26 cellular contexts compared by ENCODE assay signal in the genomic region with DNA sequence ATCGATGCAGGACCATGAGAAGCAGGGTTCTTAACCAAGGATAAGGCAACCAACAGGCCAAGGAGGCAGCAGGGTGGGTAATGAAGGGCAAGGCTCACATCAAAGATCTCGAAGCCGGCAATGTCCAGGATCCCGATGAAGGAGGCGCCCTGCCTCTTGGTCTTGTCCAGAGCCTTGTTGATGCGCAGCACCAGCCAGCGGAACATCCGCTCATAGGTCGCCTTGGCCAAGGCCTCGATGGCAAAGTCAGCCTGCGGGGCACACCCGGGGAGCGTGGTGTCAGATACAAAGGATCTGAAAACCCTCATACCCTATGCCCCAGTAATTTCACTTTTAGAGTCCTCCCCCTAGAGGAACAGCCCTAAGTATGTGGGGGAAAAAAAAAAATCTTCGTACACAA.
DNase-seq lines count a peak whose midpoint lies in the region; ATAC-seq, FAIRE-seq and TF ChIP-seq lines count a peak whose summit lies in the region.
"Had no signal": no experiment of that assay in that cellular context is flagged by ENCODE, and none has a peak within 500 bp of the region (broad histone marks: within the 10 kb centered on the region; RNA-seq: fewer than 3 reads in every experiment).

No MANE protein-coding gene starts in this region.

- RAD21 ChIA-PET in GM12878 (lab: Charles Lee; ENCODE audit: unreplicated experiment) = no interaction called here

- H3K4me1 ChIP-seq in CD8-positive, alpha-beta T cell (ENCODE audit: insufficient read depth, low read length) = no peaks in the 10 kb centered on the region
- no peaks in the 10 kb centered on the region for H3K4me1 ChIP-seq in GM12878 (ENCODE audit: control insufficient read depth, insufficient read depth, low read length)
- H3K4me1 ChIP-seq: HAP-1, parathyroid adenoma had no signal

- WGBS in GM12878 (ENCODE audit: insufficient coverage, insufficient replicate concordance, low lambda C conversion rate, missing lambda C conversion rate) = 98% methylated on average over 14 of the region's 14 CpGs

- H3K36me3 ChIP-seq in CD8-positive, alpha-beta T cell (ENCODE audit: insufficient read depth, low read length) = peaks cover 84% of the 10 kb centered on the region
- peaks cover 55% of the 10 kb centered on the region in 2 experiments for H3K36me3 ChIP-seq in GM12878 (ENCODE audit: control insufficient read depth in 2 of 2, insufficient read depth in 2 of 2, low read length in 1 of 2)

- TF ChIP-seq RAD21 in GM12878 (IDR thresholded peaks at IDR 0.05; ENCODE audit: insufficient read depth, low read depth, low read length) = no peak

- no peak overlapping the region for H2AFZ ChIP-seq in GM12878 (ENCODE audit: control insufficient read depth, low read depth, low read length)
- H2AFZ ChIP-seq: parathyroid adenoma had no signal

- DNase-seq in T-helper 1 cell = no peak
- no peak for DNase-seq in CD8-positive, alpha-beta T cell
- DNase-seq in GM12878 (ENCODE audit: low read depth, low spot score) = no peak
- DNase-seq in osteocyte (ENCODE audit: extremely low spot score, unreplicated experiment) = no peak
- DNase-seq in DMS 273 (lab: John Stamatoyannopoulos, UW; ENCODE audit: unreplicated experiment) = no peak
- DNase-seq in NOMO-1 treated with DMSO at 0.1 percent for 48 hours (lab: John Stamatoyannopoulos, UW; ENCODE audit: unreplicated experiment) = no peak
- DNase-seq: activated CD4-positive, CD25-positive, alpha-beta regulatory T cell; AML-193; central memory CD4-positive, alpha-beta T cell; dorsolateral prefrontal cortex; EL; kidney; naive B cell; NCI-H1105; stimulated activated CD4-positive, alpha-beta T cell treated with anti-CD3 and anti-CD28 coated beads, Interleukin-1b, Interleukin-23, amount 100 ng/mL, for 48 hours; stimulated activated naive CD8-positive, alpha-beta T cell treated with anti-CD3 and anti-CD28 coated beads, Interleukin-15, Interleukin-2, amounts not matched to agents 100 U/mL and 50 U/mL, for 24 hours; T1000 had no signal

- H4K20me1 ChIP-seq in GM12878 (ENCODE audit: control insufficient read depth, insufficient read depth) = no peaks in the 10 kb centered on the region; the same call in 1 of the 2 replicates

- no peaks in the 10 kb centered on the region for H3K9me3 ChIP-seq in CD8-positive, alpha-beta T cell (ENCODE audit: low read length)
- no peaks in the 10 kb centered on the region for H3K9me3 ChIP-seq in GM12878 (replicated peaks; ENCODE audit: control insufficient read depth, insufficient read depth, low read length)
- H3K9me3 ChIP-seq: HAP-1 had no signal

- H3K27ac Mint-ChIP-seq in T-helper 1 cell treated with Interleukin-12 subunit alpha and Interleukin-12 subunit beta and Interleukin-4 antibody, amounts not matched to agents 30 μg/mL and 1 μg/mL, for 36 hours = peak overlapping the region; percentile 39
- H3K27ac Mint-ChIP-seq in CD8-positive, alpha-beta T cell = peak overlapping the region; percentile 41
- peak overlapping the region; percentile 68 for H3K27ac Mint-ChIP-seq in osteocyte (ENCODE audit: unreplicated experiment)
- H3K27ac Mint-ChIP-seq in stimulated activated memory B cell treated with anti-CD40 and anti-IgM and Interleukin-4, amounts not matched to agents 10 μg/mL and 1 μg/mL and 100 μg/mL, for 72 hours = no peak overlapping the region
- H3K27ac Mint-ChIP-seq: type B pancreatic cell had no signal

- in situ Hi-C loops in GM12878 (cut with MboI) = no loop called here

- FAIRE-seq in GM12878 (lab: Jason Lieb, UNC) = no peak
- FAIRE-seq: kidney had no signal

- POLR2A ChIA-PET in CD8-positive, alpha-beta T cell (lab: Charles Lee) = no interaction called here
- POLR2A ChIA-PET in GM12878 (lab: Charles Lee) = no interaction called here

- no peak overlapping the region for H3K27ac ChIP-seq in CD8-positive, alpha-beta T cell (ENCODE audit: low read depth, low read length)
- no peak overlapping the region for H3K27ac ChIP-seq in GM12878 (ENCODE audit: control insufficient read depth, insufficient read depth)
- H3K27ac ChIP-seq: 22Rv1, parathyroid adenoma, SK-N-MC had no signal

- TF ChIP-seq CTCF in CD8-positive, alpha-beta T cell (IDR thresholded peaks at IDR 0.05) = no peak
- TF ChIP-seq CTCF in GM12878 (IDR thresholded peaks at IDR 0.05 in 2 of 3, conservative IDR thresholded peaks at IDR 0.05 in 1 of 3; ENCODE audit: control insufficient read depth in 2 of 3, extremely low read depth in 1 of 3, insufficient read depth in 1 of 3, low read depth in 3 of 3, low read length in 3 of 3) (no peak), osteocyte (IDR thresholded peaks at IDR 0.05) (no peak)

- H3K36me3 Mint-ChIP-seq in T-helper 1 cell treated with Interleukin-12 subunit alpha and Interleukin-12 subunit beta and Interleukin-4 antibody, amounts not matched to agents 30 μg/mL and 1 μg/mL, for 36 hours (ENCODE audit: low read depth) = peaks cover 57% of the 10 kb centered on the region
- H3K36me3 Mint-ChIP-seq in CD8-positive, alpha-beta T cell = peaks cover 86% of the 10 kb centered on the region
- H3K36me3 Mint-ChIP-seq in osteocyte (ENCODE audit: unreplicated experiment) = peaks cover 63% of the 10 kb centered on the region
- peaks cover 71% of the 10 kb centered on the region for H3K36me3 Mint-ChIP-seq in stimulated activated memory B cell treated with anti-CD40 and anti-IgM and Interleukin-4, amounts not matched to agents 10 μg/mL and 1 μg/mL and 100 μg/mL, for 72 hours

- no peak overlapping the region for H3K4me2 ChIP-seq in GM12878 (ENCODE audit: control insufficient read depth, insufficient read depth)

- no peak for ATAC-seq in CD8-positive, alpha-beta T cell
- ATAC-seq in GM12878 = no peak
- ATAC-seq in stimulated activated memory B cell treated with anti-CD40 and anti-IgM and Interleukin-4, amounts not matched to agents 10 μg/mL and 1 μg/mL and 100 μg/mL, for 72 hours = no peak
- ATAC-seq: Panc1; sciatic nerve; stimulated activated naive CD8-positive, alpha-beta T cell treated with anti-CD3 and anti-CD28 coated beads, Interleukin-15, Interleukin-2, amounts not matched to agents 100 U/mL and 50 U/mL, for 24 hours had no signal

- no peaks in the 10 kb centered on the region for H3K79me2 ChIP-seq in GM12878 (ENCODE audit: control insufficient read depth, insufficient read depth, low read length)
- H3K79me2 ChIP-seq: parathyroid adenoma had no signal

- TF ChIP-seq POLR2A in GM12878 (IDR thresholded peaks at IDR 0.05; ENCODE audit: low read depth, low read length) = no peak

- H3K27me3 Mint-ChIP-seq in T-helper 1 cell treated with Interleukin-12 subunit alpha and Interleukin-12 subunit beta and Interleukin-4 antibody, amounts not matched to agents 30 μg/mL and 1 μg/mL, for 36 hours (ENCODE audit: low read depth) = no peaks in the 10 kb centered on the region
- H3K27me3 Mint-ChIP-seq in CD8-positive, alpha-beta T cell (ENCODE audit: low read depth) = no peaks in the 10 kb centered on the region
- no peaks in the 10 kb centered on the region for H3K27me3 Mint-ChIP-seq in osteocyte (ENCODE audit: unreplicated experiment)
- no peaks in the 10 kb centered on the region for H3K27me3 Mint-ChIP-seq in stimulated activated memory B cell treated with anti-CD40 and anti-IgM and Interleukin-4, amounts not matched to agents 10 μg/mL and 1 μg/mL and 100 μg/mL, for 72 hours
- H3K27me3 Mint-ChIP-seq: naive B cell, type B pancreatic cell had no signal

- H3K4me1 Mint-ChIP-seq in T-helper 1 cell treated with Interleukin-12 subunit alpha and Interleukin-12 subunit beta and Interleukin-4 antibody, amounts not matched to agents 30 μg/mL and 1 μg/mL, for 36 hours (ENCODE audit: low read depth) = peaks cover 3% of the 10 kb centered on the region
- H3K4me1 Mint-ChIP-seq in CD8-positive, alpha-beta T cell (ENCODE audit: low read depth) = peaks cover 3% of the 10 kb centered on the region
- peaks cover 5% of the 10 kb centered on the region for H3K4me1 Mint-ChIP-seq in osteocyte (ENCODE audit: unreplicated experiment)
- H3K4me1 Mint-ChIP-seq in stimulated activated memory B cell treated with anti-CD40 and anti-IgM and Interleukin-4, amounts not matched to agents 10 μg/mL and 1 μg/mL and 100 μg/mL, for 72 hours = no peaks in the 10 kb centered on the region

- no peak for TF ChIP-seq EP300 in GM12878 (IDR thresholded peaks at IDR 0.05; ENCODE audit: borderline replicate concordance in 1 of 2, control insufficient read depth in 1 of 2, low read depth in 2 of 2, low read length in 2 of 2)

- H3K27me3 ChIP-seq in CD8-positive, alpha-beta T cell (ENCODE audit: insufficient read depth, low read length) = no peaks in the 10 kb centered on the region
- no peaks in the 10 kb centered on the region for H3K27me3 ChIP-seq in GM12878 (replicated peaks in 1 of 2; ENCODE audit: control insufficient read depth in 2 of 2, insufficient read depth in 2 of 2, low read length in 1 of 2)
- H3K27me3 ChIP-seq: dorsolateral prefrontal cortex had no signal

- no peak overlapping the region for H3K4me3 ChIP-seq in CD8-positive, alpha-beta T cell (ENCODE audit: low read depth, low read length)
- no peak overlapping the region for H3K4me3 ChIP-seq in GM12878
- H3K4me3 ChIP-seq: dorsolateral prefrontal cortex, HAP-1, SK-N-MC had no signal

- H3K9ac ChIP-seq in GM12878 (ENCODE audit: control insufficient read depth, insufficient read depth, low read length) = no peak overlapping the region
- H3K9ac ChIP-seq: parathyroid adenoma had no signal

- SMC1A ChIA-PET in GM12878 (lab: Charles Lee; ENCODE audit: uncharacterized antibody, unreplicated experiment) = no interaction called here

- no peak overlapping the region for H3K4me3 Mint-ChIP-seq in T-helper 1 cell treated with Interleukin-12 subunit alpha and Interleukin-12 subunit beta and Interleukin-4 antibody, amounts not matched to agents 30 μg/mL and 1 μg/mL, for 36 hours
- H3K4me3 Mint-ChIP-seq in CD8-positive, alpha-beta T cell = no peak overlapping the region
- no peak overlapping the region for H3K4me3 Mint-ChIP-seq in osteocyte (ENCODE audit: unreplicated experiment)
- H3K4me3 Mint-ChIP-seq in stimulated activated memory B cell treated with anti-CD40 and anti-IgM and Interleukin-4, amounts not matched to agents 10 μg/mL and 1 μg/mL and 100 μg/mL, for 72 hours = no peak overlapping the region
- H3K4me3 Mint-ChIP-seq: naive B cell, type B pancreatic cell had no signal

- no peaks in the 10 kb centered on the region for H3K9me3 Mint-ChIP-seq in T-helper 1 cell treated with Interleukin-12 subunit alpha and Interleukin-12 subunit beta and Interleukin-4 antibody, amounts not matched to agents 30 μg/mL and 1 μg/mL, for 36 hours
- H3K9me3 Mint-ChIP-seq in CD8-positive, alpha-beta T cell = no peaks in the 10 kb centered on the region
- H3K9me3 Mint-ChIP-seq in osteocyte (ENCODE audit: unreplicated experiment) = no peaks in the 10 kb centered on the region
- H3K9me3 Mint-ChIP-seq in stimulated activated memory B cell treated with anti-CD40 and anti-IgM and Interleukin-4, amounts not matched to agents 10 μg/mL and 1 μg/mL and 100 μg/mL, for 72 hours = no peaks in the 10 kb centered on the region
- H3K9me3 Mint-ChIP-seq: naive B cell, type B pancreatic cell had no signal

- BruUV-seq in GM12878 (replicated peaks; lab: Mats Ljungman, UMichigan) = TSS peak; percentile 5

- CTCF ChIA-PET in CD8-positive, alpha-beta T cell (lab: Charles Lee) = interaction anchor here (0.8 to 7.2 kb wide), 6 partner anchors 15 to 172 kb away, joined by 3 to 76 read pairs (median 5); a partner anchor contains a TSS
- CTCF ChIA-PET in GM12878 (lab: Yijun Ruan, JAX) = interaction anchor here (0.6 to 3.7 kb wide), 3 partner anchors 14 to 154 kb away, joined by 4 to 20 read pairs (median 5); no protein-coding TSS in a partner anchor

- intact Hi-C loops in CD8-positive, alpha-beta T cell (cut with DNase I, micrococcal nuclease) = no loop called here
- intact Hi-C loops in GM12878 (cut with micrococcal nuclease; ENCODE audit: unreplicated experiment) = no loop called here
